14 cellular contexts compared by ENCODE assay signal in genomic region chr10:93268021-93268420, GRCh38.
"Had no signal": no experiment of that assay in that cellular context is flagged by ENCODE, and none has a peak within 500 bp of the region (broad histone marks: within the 10 kb centered on the region; RNA-seq: fewer than 3 reads in every experiment).

No MANE protein-coding gene starts in this region.

- H3K36me3 ChIP-seq: brain microvascular endothelial cell, pancreas, thoracic aorta had no signal

- H3K27ac ChIP-seq: brain microvascular endothelial cell, foreskin keratinocyte, pancreas, thoracic aorta had no signal

- H3K4me1 ChIP-seq: foreskin keratinocyte, pancreas had no signal

- DNase-seq: activated CD4-positive, alpha-beta T cell treated with anti-CD3 and anti-CD28 coated beads for 4 hours; activated CD8-positive, alpha-beta memory T cell treated with anti-CD3 and anti-CD28 coated beads, Interleukin-2, amount 50 U/mL, for 48 hours; activated CD8-positive, alpha-beta T cell treated with anti-CD3 and anti-CD28 coated beads for 36 hours; activated naive CD8-positive, alpha-beta T cell treated with anti-CD3 and anti-CD28 coated beads, Interleukin-2, amount 10 ng/mL, durations not matched to agents 7 days and 5 days; brain microvascular endothelial cell; cerebellar nuclear complex; effector memory CD8-positive, alpha-beta T cell; foreskin keratinocyte; head of caudate nucleus; immature natural killer cell; pancreas had no signal

- H3K9me3 Mint-ChIP-seq: effector memory CD8-positive, alpha-beta T cell; immature natural killer cell had no signal

- ATAC-seq: activated CD8-positive, alpha-beta T cell treated with anti-CD3 and anti-CD28 coated beads for 36 hours; effector memory CD8-positive, alpha-beta T cell; foreskin keratinocyte; pancreas; sciatic nerve; WTC11 had no signal

- H3K36me3 Mint-ChIP-seq: immature natural killer cell had no signal

- H3K27ac Mint-ChIP-seq: activated CD8-positive, alpha-beta T cell treated with anti-CD3 and anti-CD28 coated beads for 36 hours; activated naive CD8-positive, alpha-beta T cell treated with anti-CD3 and anti-CD28 coated beads, Interleukin-2, amount 10 ng/mL, durations not matched to agents 7 days and 5 days; effector memory CD8-positive, alpha-beta T cell; immature natural killer cell; WTC11 had no signal

- H3K27me3 Mint-ChIP-seq: activated CD8-positive, alpha-beta T cell treated with anti-CD3 and anti-CD28 coated beads for 36 hours had no signal

- H3K4me3 Mint-ChIP-seq: activated CD8-positive, alpha-beta T cell treated with anti-CD3 and anti-CD28 coated beads for 36 hours; activated naive CD8-positive, alpha-beta T cell treated with anti-CD3 and anti-CD28 coated beads, Interleukin-2, amount 10 ng/mL, durations not matched to agents 7 days and 5 days; effector memory CD8-positive, alpha-beta T cell; immature natural killer cell; WTC11 had no signal

- H3K27me3 ChIP-seq: brain microvascular endothelial cell, pancreas had no signal

- H3K4me3 ChIP-seq: pancreas, thoracic aorta had no signal

- H3K9me3 ChIP-seq: pancreas, thoracic aorta had no signal

- H3K4me1 Mint-ChIP-seq: immature natural killer cell had no signal
